Comparison of ENCODE assay signal across 10 cellular contexts in genomic region chr11:72069200-72069599, GRCh38. TPM values are rescaled to one million over a fixed set of nuclear protein-coding genes. Genes with fewer than 3 reads are reported as not detected.
DNase-seq lines count a peak whose midpoint lies in the region; ATAC-seq and TF ChIP-seq lines count a peak whose summit lies in the region.
"Had no signal": no experiment of that assay in that cellular context is flagged by ENCODE, and none has a peak within 500 bp of the region (broad histone marks: within the 10 kb centered on the region; RNA-seq: fewer than 3 reads in every experiment).

No MANE protein-coding gene starts in this region.

- peak overlapping the region; percentile 51 for H3K9ac ChIP-seq in skeletal muscle satellite cell (ENCODE audit: low read depth, low read length)

- in situ Hi-C loops in GM13976 (cut with MboI; ENCODE audit: low sequenced_read_pairs, unreplicated experiment): no loop called here

- H3K4me1 ChIP-seq in heart left ventricle (peaks cover 7 to 67% (median 32%) of the 10 kb centered on the region in 12 donors), skeletal muscle satellite cell (ENCODE audit: control insufficient read depth, insufficient read depth, low read length) (peaks cover 51% of the 10 kb centered on the region)

- H3K36me3 Mint-ChIP-seq in activated CD4-positive, alpha-beta memory T cell treated with anti-CD3 and anti-CD28 coated beads for 36 hours: peaks cover 17% of the 10 kb centered on the region

- H3K4me3 ChIP-seq in heart left ventricle (peak overlapping the region in 1 of 12 donors; percentile 39), skeletal muscle satellite cell (ENCODE audit: low read length) (peak overlapping the region; percentile 23)

- ATAC-seq in GM18498 (IDR thresholded peaks at IDR 0.05; ENCODE audit: unreplicated experiment) (peak; percentile 33), heart left ventricle (peak in 2 of 4 donors; percentile 19 to 50), HG03342 (IDR thresholded peaks at IDR 0.05; ENCODE audit: unreplicated experiment) (no peak)

- intact Hi-C loops in activated CD4-positive, alpha-beta memory T cell treated with anti-CD3 and anti-CD28 coated beads for 36 hours (cut with micrococcal nuclease): no loop called here
- intact Hi-C loops in heart left ventricle (cut with DNase I): no loop called here

- no peaks in the 10 kb centered on the region for H3K27me3 Mint-ChIP-seq in activated CD4-positive, alpha-beta memory T cell treated with anti-CD3 and anti-CD28 coated beads for 36 hours
- H3K27me3 Mint-ChIP-seq: naive B cell had no signal

- H3K9me3 Mint-ChIP-seq in activated CD4-positive, alpha-beta memory T cell treated with anti-CD3 and anti-CD28 coated beads for 36 hours: no peaks in the 10 kb centered on the region
- H3K9me3 Mint-ChIP-seq: naive B cell had no signal

- peak overlapping the region; percentile 64 for H3K27ac Mint-ChIP-seq in activated CD4-positive, alpha-beta memory T cell treated with anti-CD3 and anti-CD28 coated beads for 36 hours

- POLR2A ChIA-PET in activated CD4-positive, alpha-beta memory T cell treated with anti-CD3 and anti-CD28 coated beads for 36 hours (lab: Charles Lee): no interaction called here

- TF ChIP-seq CTCF in heart left ventricle (IDR thresholded peaks at IDR 0.05): no peak
- TF ChIP-seq CTCF in GM13976 (IDR thresholded peaks at IDR 0.05; ENCODE audit: borderline replicate concordance, control extremely low read depth, extremely low read depth, insufficient read depth, missing control alignments): no peak

- no peak for TF ChIP-seq POLR2A in heart left ventricle (IDR thresholded peaks at IDR 0.05)

- H3K36me3 ChIP-seq in heart left ventricle: peaks cover 0 to 23% (median 3%) of the 10 kb centered on the region in 9 donors
- peaks cover 4% of the 10 kb centered on the region for H3K36me3 ChIP-seq in skeletal muscle satellite cell (ENCODE audit: insufficient read depth, low read length)

- H3K27me3 ChIP-seq in heart left ventricle: no peaks in the 10 kb centered on the region
- H3K27me3 ChIP-seq in skeletal muscle satellite cell (ENCODE audit: control insufficient read depth, insufficient read depth, low read length): no peaks in the 10 kb centered on the region

- H3K4me3 Mint-ChIP-seq in activated CD4-positive, alpha-beta memory T cell treated with anti-CD3 and anti-CD28 coated beads for 36 hours: no peak overlapping the region

- CTCF ChIA-PET in activated CD4-positive, alpha-beta memory T cell treated with anti-CD3 and anti-CD28 coated beads for 36 hours (lab: Charles Lee): interaction anchor here (0.8 to 2.0 kb wide), 2 partner anchors 10 to 21 kb away, joined by 3 to 7 read pairs; no protein-coding TSS in a partner anchor

- H3K27ac ChIP-seq in heart left ventricle: peak overlapping the region in 11 of 12 donors; percentile 31 to 86 (median 68)

- H3K4me1 Mint-ChIP-seq in activated CD4-positive, alpha-beta memory T cell treated with anti-CD3 and anti-CD28 coated beads for 36 hours (ENCODE audit: low read depth): peaks cover 41% of the 10 kb centered on the region

- peak overlapping the region; percentile 61 for H3K4me2 ChIP-seq in skeletal muscle satellite cell (ENCODE audit: low read length)

- no peak for DNase-seq in activated CD4-positive, alpha-beta memory T cell treated with anti-CD3 and anti-CD28 coated beads for 36 hours
- DNase-seq in heart left ventricle: no peak
- no peak for DNase-seq in GM13976 (ENCODE audit: low spot score)
- no peak for DNase-seq in NCI-H2107 treated with DMSO at 0.1 percent for 48 hours (lab: John Stamatoyannopoulos, UW; ENCODE audit: unreplicated experiment)
- DNase-seq in NK-92 (lab: John Stamatoyannopoulos, UW; ENCODE audit: unreplicated experiment): no peak
- DNase-seq: naive B cell, NCI-H1048 had no signal

- H3K9me3 ChIP-seq in heart left ventricle: no peaks in the 10 kb centered on the region
- H3K9me3 ChIP-seq in skeletal muscle satellite cell (replicated peaks; ENCODE audit: low read length): no peaks in the 10 kb centered on the region

RNA-seq across cellular contexts. Expression of gene NUMA1, which starts 11.1 kb away (rescaled TPM):
- total RNA-seq in activated CD4-positive, alpha-beta memory T cell treated with anti-CD3 and anti-CD28 coated beads for 36 hours: 100 to 1,000 TPM; 149 to 158 TPM
- total RNA-seq in heart left ventricle: 100 to 1,000 TPM in 5 of 9 donors, 10 to 100 TPM in 4; 62.7 to 193 (median 101) TPM
- polyA plus RNA-seq in heart left ventricle: 100 to 1,000 TPM in 1 of 2 donors, 10 to 100 TPM in 1; 83.9 to 142 TPM
- 77.3 and 92.8 TPM in 2 replicates for total RNA-seq in skeletal muscle satellite cell (2012; rRNA removed)

RNA-seq across cellular contexts. Expression of gene LRRC51, which starts 11.4 kb away (rescaled TPM):
- total RNA-seq in activated CD4-positive, alpha-beta memory T cell treated with anti-CD3 and anti-CD28 coated beads for 36 hours: 1 to 10 TPM; 8.3 to 8.5 TPM
- total RNA-seq in heart left ventricle: 1 to 10 TPM; 2.0 to 8.3 (median 4.5) TPM
- polyA plus RNA-seq in heart left ventricle: 1 to 10 TPM; 3.0 to 9.3 TPM
- total RNA-seq in skeletal muscle satellite cell (2012; rRNA removed): 3.0 and 6.1 TPM in 2 replicates

RNA-seq across cellular contexts. Expression of gene LAMTOR1, which starts 33.9 kb away (rescaled TPM):
- 10 to 100 TPM; 54.3 to 56.2 TPM for total RNA-seq in activated CD4-positive, alpha-beta memory T cell treated with anti-CD3 and anti-CD28 coated beads for 36 hours
- total RNA-seq in heart left ventricle: 100 to 1,000 TPM in 2 of 9 donors, 10 to 100 TPM in 7; 68.7 to 119 (median 84.8) TPM
- 100 to 1,000 TPM in 1 of 2 donors, 10 to 100 TPM in 1; 80.3 to 159 TPM for polyA plus RNA-seq in heart left ventricle
- 115 and 174 TPM in 2 replicates for total RNA-seq in skeletal muscle satellite cell (2012; rRNA removed)

RNA-seq across cellular contexts. Expression of gene TOMT, which starts 36.5 kb away (rescaled TPM):
- total RNA-seq in activated CD4-positive, alpha-beta memory T cell treated with anti-CD3 and anti-CD28 coated beads for 36 hours: not detected
- total RNA-seq in heart left ventricle: under 1 TPM in 1 of 9 donors, not detected in 8; 0.23 TPM
- not detected for polyA plus RNA-seq in heart left ventricle
- total RNA-seq in skeletal muscle satellite cell (2012; rRNA removed): under 0.01 TPM in 1 of 2 replicates, not detected in the other

RNA-seq across cellular contexts. Expression of gene ANAPC15, which starts 43.3 kb away (rescaled TPM):
- total RNA-seq in activated CD4-positive, alpha-beta memory T cell treated with anti-CD3 and anti-CD28 coated beads for 36 hours: 10 to 100 TPM; 62.6 to 64.2 TPM
- total RNA-seq in heart left ventricle: 10 to 100 TPM; 35.6 to 48.7 (median 40.1) TPM
- polyA plus RNA-seq in heart left ventricle: 10 to 100 TPM; 37.4 to 82.7 TPM
- total RNA-seq in skeletal muscle satellite cell (2012; rRNA removed): 26.6 and 34.0 TPM in 2 replicates
